Comparison of ENCODE assay signal across 8 cellular contexts in genomic region chr3:5186854-5187151, GRCh38. TPM values are rescaled to one million over a fixed set of nuclear protein-coding genes. Genes with fewer than 3 reads are reported as not detected.
DNase-seq lines count a peak whose midpoint lies in the region; ATAC-seq and TF ChIP-seq lines count a peak whose summit lies in the region.

No MANE protein-coding gene starts in this region.

- H3K27me3 Mint-ChIP-seq in mesothelial cell of epicardium (ENCODE audit: low read depth), result no peaks in the 10 kb centered on the region

- WGBS in lower leg skin, 2 donors, result 3 to 6% methylated on average over 8 of the region's 8 CpGs

- peaks cover 4% of the 10 kb centered on the region for H3K36me3 Mint-ChIP-seq in mesothelial cell of epicardium

- H3K27ac ChIP-seq in breast epithelium, result peak overlapping the region; percentile 97

- TF ChIP-seq POLR2A in breast epithelium (IDR thresholded peaks at IDR 0.05) (no peak), lower leg skin (IDR thresholded peaks at IDR 0.05) (no peak)

- H3K9me3 ChIP-seq in breast epithelium, result no peaks in the 10 kb centered on the region

- ATAC-seq in esophagus mucosa, result no peak

- intact Hi-C loops in breast epithelium (cut with DNase I; ENCODE audit: low total_unique reads) (loop anchor here (1.0 to 5.0 kb wide), 2 partner anchors 19 to 685 kb away; no protein-coding TSS in a partner anchor), lower leg skin (cut with DNase I; ENCODE audit: low total_unique reads) (loop anchor here (5.0 kb wide), 1 partner anchor 40 kb away; no protein-coding TSS in a partner anchor)

- peak overlapping the region; percentile 98 for H3K27ac Mint-ChIP-seq in mesothelial cell of epicardium

- H3K9me3 Mint-ChIP-seq in mesothelial cell of epicardium, result no peaks in the 10 kb centered on the region

- no peak for DNase-seq in BJ (ENCODE audit: low read depth)
- DNase-seq in HuH-7 (ENCODE audit: low spot score), result peak; percentile 35
- no peak for DNase-seq in breast epithelium (ENCODE audit: low spot score in 2 of 2)
- DNase-seq in mesothelial cell of epicardium (ENCODE audit: low spot score in 2 of 2, unreplicated experiment in 2 of 2), result no peak
- no peak for DNase-seq in NCI-H1092 (lab: John Stamatoyannopoulos, UW)
- DNase-seq in UCSD-AML1 (lab: John Stamatoyannopoulos, UW; ENCODE audit: unreplicated experiment), result no peak
- DNase-seq in lower leg skin (ENCODE audit: low spot score in 2 of 2), result no peak

- peaks cover 0 to 3% of the 10 kb centered on the region in 2 donors for H3K4me1 ChIP-seq in breast epithelium

- H3K4me3 ChIP-seq in BJ (ENCODE audit: low read depth, low read length) (peak overlapping the region; percentile 54), breast epithelium (peak overlapping the region; percentile 93 to 99 (median 96)), lower leg skin (ENCODE audit: low read depth, poor library complexity, severe bottlenecking) (no peak overlapping the region)

- no peaks in the 10 kb centered on the region for H3K27me3 ChIP-seq in BJ (ENCODE audit: control insufficient read depth, insufficient read depth, low read length)
- H3K27me3 ChIP-seq in breast epithelium, result no peaks in the 10 kb centered on the region

- TF ChIP-seq CTCF in BJ (IDR thresholded peaks at IDR 0.05; ENCODE audit: insufficient read depth, low read depth, low read length), result no peak
- TF ChIP-seq CTCF in breast epithelium (IDR thresholded peaks at IDR 0.05), result no peak
- TF ChIP-seq CTCF in mesothelial cell of epicardium (IDR thresholded peaks at IDR 0.05; ENCODE audit: unreplicated experiment), result no peak
- no peak for TF ChIP-seq CTCF in lower leg skin (IDR thresholded peaks at IDR 0.05)

- CTCF ChIA-PET in BJ (lab: Yijun Ruan, JAX), result no interaction called here

- H3K36me3 ChIP-seq in BJ (ENCODE audit: control insufficient read depth, insufficient read depth, low read length) (no peaks in the 10 kb centered on the region), breast epithelium (no peaks in the 10 kb centered on the region)

- H3K4me3 Mint-ChIP-seq in mesothelial cell of epicardium, result peak overlapping the region; percentile 92

- peaks cover 28% of the 10 kb centered on the region for H3K4me1 Mint-ChIP-seq in mesothelial cell of epicardium

- POLR2A ChIA-PET in BJ (lab: Charles Lee), result interaction anchor here (0.7 kb wide), 1 partner anchor 397 kb away, joined by 3 read pairs; no protein-coding TSS in a partner anchor

RNA-seq across cellular contexts. Expression of gene EDEM1, which starts 0.7 kb away (rescaled TPM):
- polyA plus RNA-seq in BJ (2011; rRNA removed), result 21.3 and 29.8 TPM in 2 replicates
- 23.4 and 27.7 TPM in 2 replicates for polyA minus RNA-seq in BJ (2011; rRNA and poly(A)+ RNA removed)
- total RNA-seq in breast epithelium, result 10 to 100 TPM; 34.9 to 45.8 (median 42.6) TPM
- total RNA-seq in mesothelial cell of epicardium, result 24.0 to 26.0 TPM (median 25.7 TPM) in 3 replicates
- 100 to 1,000 TPM in 1 of 4 donors, 10 to 100 TPM in 3; 72.4 to 121 (median 88.9) TPM for total RNA-seq in lower leg skin
- total RNA-seq in esophagus mucosa, result 37.3 TPM
